Comparison of ENCODE assay signal across 9 cellular contexts in genomic region chr7:25849361-25850184, GRCh38.
A peak's percentile ranks its signal among the peaks of the same experiment; 100 is the strongest.
DNase-seq lines count a peak whose midpoint lies in the region; ATAC-seq, FAIRE-seq and TF ChIP-seq lines count a peak whose summit lies in the region.
"Had no signal": no experiment of that assay in that cellular context is flagged by ENCODE, and none has a peak within 500 bp of the region (broad histone marks: within the 10 kb centered on the region; RNA-seq: fewer than 3 reads in every experiment).

No MANE protein-coding gene starts in this region.

- ATAC-seq in sciatic nerve (peak; percentile 74), HG03196 (IDR thresholded peaks at IDR 0.05; ENCODE audit: unreplicated experiment) (no peak), GM18861 (IDR thresholded peaks at IDR 0.05; ENCODE audit: unreplicated experiment) (no peak)

- no peak overlapping the region for H3K4me3 ChIP-seq in right atrium auricular region

- intact Hi-C loops in sciatic nerve (cut with DNase I), result loop anchor here (5.0 kb wide), 1 partner anchor 587 kb away; no protein-coding TSS in a partner anchor

- H3K27me3 ChIP-seq in right atrium auricular region, result peaks cover 8 to 24% of the 10 kb centered on the region in 2 donors

- H3K9me3 ChIP-seq in right atrium auricular region, result no peaks in the 10 kb centered on the region

- H3K36me3 ChIP-seq in right atrium auricular region, result no peaks in the 10 kb centered on the region

- peak; percentile 99 for FAIRE-seq in G401.6 (lab: Jason Lieb, UNC)
- FAIRE-seq: frontal cortex had no signal

- TF ChIP-seq CTCF in right atrium auricular region (IDR thresholded peaks at IDR 0.05), result no peak

- H3K27ac ChIP-seq in angular gyrus (ENCODE audit: low read depth, low read length) (peak overlapping the region; percentile 85), right atrium auricular region (peak overlapping the region; percentile 81 to 84)

- DNase-seq in right atrium auricular region (ENCODE audit: low spot score) (peak; percentile 78), sciatic nerve (ENCODE audit: low spot score) (peak; percentile 73)
- DNase-seq in activated effector memory CD4-positive, alpha-beta T cell treated with anti-CD3 and anti-CD28 coated beads, Interleukin-2, amount 50 U/mL, for 16 hours, result no peak
- no peak for DNase-seq in effector CD4-positive, alpha-beta T cell

- peaks cover 0 to 66% of the 10 kb centered on the region in 2 donors for H3K4me1 ChIP-seq in right atrium auricular region

Comparison
In these comparisons a context has a peak if more than half of its experiments do, and no peak if none do; other contexts are left out.
1. DNase-seq: peak in right atrium auricular region (single experiment) and sciatic nerve (single experiment); none in activated effector memory CD4-positive, alpha-beta T cell treated with anti-CD3 and anti-CD28 coated beads, Interleukin-2, amount 50 U/mL, for 16 hours (single experiment) and effector CD4-positive, alpha-beta T cell (single experiment).